ENCODE assay signal across 8 cellular contexts in genomic region chr22:38872831-38873248, GRCh38. TPM values are rescaled to one million over a fixed set of nuclear protein-coding genes. Genes with fewer than 3 reads are reported as not detected.
DNase-seq lines count a peak whose midpoint lies in the region; ATAC-seq and TF ChIP-seq lines count a peak whose summit lies in the region.

No MANE protein-coding gene starts in this region.

- intact Hi-C loops in PC-3 (cut with micrococcal nuclease) = loop anchor here (2.0 to 5.0 kb wide), 2 partner anchors 52 to 109 kb away; partner anchors contain the start of gene APOBEC3B
- intact Hi-C loops in lower leg skin (cut with DNase I; ENCODE audit: low total_unique reads) = loop anchor here (5.0 kb wide), 1 partner anchor 444 kb away; the partner anchor contains the start of gene RPL3

- H3K27ac ChIP-seq in PC-3 (ENCODE audit: low read length) (peak overlapping the region; percentile 30), duodenal mucosa (ENCODE audit: low read depth, low read length) (peak overlapping the region; percentile 78), substantia nigra (ENCODE audit: low read depth, low read length, poor library complexity, severe bottlenecking) (peak overlapping the region; percentile 97)

- CTCF ChIA-PET in PC-3 (lab: Charles Lee) = no interaction called here

- WGBS in lower leg skin, 2 donors = 0 to 1% methylated on average over 27 to 37 of the region's 37 CpGs

- H3K9me2 ChIP-seq in PC-3 (replicated peaks; ENCODE audit: low read length) = no peaks in the 10 kb centered on the region

- H3K9ac ChIP-seq in PC-3 (ENCODE audit: low read length) (peak overlapping the region; percentile 80), duodenal mucosa (ENCODE audit: low read depth in 1 of 2, low read length in 2 of 2) (peak overlapping the region; percentile 64)

- POLR2A ChIA-PET in PC-3 (lab: Charles Lee; ENCODE audit: unreplicated experiment) = no interaction called here

- peaks cover 32% of the 10 kb centered on the region for H3K79me2 ChIP-seq in PC-3 (ENCODE audit: low read length)

- peak overlapping the region; percentile 83 for H3K4me3 ChIP-seq in PC-3 (ENCODE audit: low read length)
- peak overlapping the region; percentile 73 to 84 for H3K4me3 ChIP-seq in duodenal mucosa (ENCODE audit: low read depth in 1 of 2, low read length in 2 of 2)
- H3K4me3 ChIP-seq in lower leg skin (ENCODE audit: low read depth, poor library complexity, severe bottlenecking) = peak overlapping the region; percentile 39

- TF ChIP-seq CTCF in PC-3 (conservative IDR thresholded peaks at IDR 0.05; ENCODE audit: low read depth, low read length) = no peak
- TF ChIP-seq CTCF in lower leg skin (IDR thresholded peaks at IDR 0.05) = no peak

- H3K4me2 ChIP-seq in PC-3 (ENCODE audit: low read length) = peak overlapping the region; percentile 99

- peaks cover 5% of the 10 kb centered on the region; the same call in 1 of the 2 replicates for H4K20me1 ChIP-seq in PC-3 (ENCODE audit: low read length)

- H3K27me3 ChIP-seq in PC-3 (ENCODE audit: low read length) = no peaks in the 10 kb centered on the region
- peaks cover 21 to 24% of the 10 kb centered on the region in 2 donors for H3K27me3 ChIP-seq in duodenal mucosa (ENCODE audit: control insufficient read depth in 1 of 2, insufficient read depth in 2 of 2, low read length in 2 of 2)

- H3K9me3 ChIP-seq in PC-3 (ENCODE audit: low read length) (no peaks in the 10 kb centered on the region), duodenal mucosa (ENCODE audit: control insufficient read depth in 1 of 2, low read length in 2 of 2) (no peaks in the 10 kb centered on the region)

- peak overlapping the region; percentile 93 for H2AFZ ChIP-seq in PC-3 (ENCODE audit: low read length)

- ATAC-seq in PC-3 = peak; percentile 16
- ATAC-seq in HG03342 (IDR thresholded peaks at IDR 0.05; ENCODE audit: unreplicated experiment) = no peak

- H3F3A ChIP-seq in PC-3 (ENCODE audit: low read length, unreplicated experiment) = no peaks in the 10 kb centered on the region

- H3K36me3 ChIP-seq in PC-3 (ENCODE audit: low read depth, low read length) (peaks cover 8% of the 10 kb centered on the region), duodenal mucosa (ENCODE audit: control insufficient read depth in 1 of 2, insufficient read depth in 2 of 2, low read length in 2 of 2) (peaks cover 0 to under 1% of the 10 kb centered on the region in 2 donors)

- TF ChIP-seq POLR2A in lower leg skin (IDR thresholded peaks at IDR 0.05) = no peak

- DNase-seq in activated effector memory CD4-positive, alpha-beta T cell treated with anti-CD3 and anti-CD28 coated beads, Interleukin-2, amount 50 U/mL, for 16 hours = peak; percentile 74
- no peak for DNase-seq in activated effector memory CD4-positive, alpha-beta T cell treated with Interleukin-2 at 50 U/mL for 16 hours
- DNase-seq in PC-3 (no peak), lower leg skin (ENCODE audit: low spot score in 2 of 2) (peak; percentile 35 to 91), substantia nigra (lab: John Stamatoyannopoulos, UW) (peak in 43 of 49 donors; percentile 35 to 82 (median 61)), NCI-H446 treated with DMSO at 0.1 percent for 48 hours (lab: John Stamatoyannopoulos, UW) (no peak)

- H3K4me1 ChIP-seq in PC-3 (ENCODE audit: insufficient read depth, low read length) (peaks cover 24% of the 10 kb centered on the region), duodenal mucosa (ENCODE audit: control insufficient read depth in 1 of 2, insufficient read depth in 2 of 2, low read length in 2 of 2) (peaks cover 10 to 14% of the 10 kb centered on the region in 2 donors)

- no TSS peak for BruUV-seq in PC-3 (replicated peaks; lab: Mats Ljungman, UMichigan)

RNA-seq across cellular contexts. Expression of gene CBX6, which starts 0.8 kb away (rescaled TPM):
- total RNA-seq in PC-3 (2014; rRNA removed) = 37.5 and 50.1 TPM in 2 replicates
- 10 to 100 TPM in 2 of 4 donors, 1 to 10 TPM in 2; 5.1 to 20.0 (median 13.9) TPM for total RNA-seq in lower leg skin

RNA-seq across cellular contexts. Expression of gene NPTXR, which starts 29.0 kb away (rescaled TPM):
- total RNA-seq in PC-3 (2014; rRNA removed) (2.8 and 3.5 TPM in 2 replicates), lower leg skin (1 to 10 TPM in 2 of 4 donors, under 1 TPM in 2; 0.34 to 4.6 (median 1.7) TPM)

Comparison
In these comparisons a context has a peak if more than half of its experiments do, and no peak if none do; other contexts are left out.
1. DNase-seq: peak in activated effector memory CD4-positive, alpha-beta T cell treated with anti-CD3 and anti-CD28 coated beads, Interleukin-2, amount 50 U/mL, for 16 hours (single experiment), lower leg skin (2 of 2) and substantia nigra (43 of 49); none in activated effector memory CD4-positive, alpha-beta T cell treated with Interleukin-2 at 50 U/mL for 16 hours (single experiment), PC-3 (single experiment) and NCI-H446 treated with DMSO at 0.1 percent for 48 hours (single experiment).
2. H3K27ac ChIP-seq: peak in every context shown above with its lines; median percentile 97 in substantia nigra; 78 in duodenal mucosa; 30 in PC-3.
3. Peak in every context shown above with its lines, with median percentiles within 50 percentile points of each other: H3K4me3 ChIP-seq.